Comparison of ENCODE assay signal across 21 cellular contexts in genomic region chr3:185582871-185583270, GRCh38. TPM values are rescaled to one million over a fixed set of nuclear protein-coding genes. Genes with fewer than 3 reads are reported as not detected.
DNase-seq lines count a peak whose midpoint lies in the region; ATAC-seq and TF ChIP-seq lines count a peak whose summit lies in the region.
"Had no signal": no experiment of that assay in that cellular context is flagged by ENCODE, and none has a peak within 500 bp of the region (broad histone marks: within the 10 kb centered on the region; RNA-seq: fewer than 3 reads in every experiment).

No MANE protein-coding gene starts in this region.

- no peak overlapping the region for H3K4me3 Mint-ChIP-seq in T-helper 1 cell treated with Interleukin-12 subunit alpha and Interleukin-12 subunit beta and Interleukin-4 antibody, amounts not matched to agents 30 μg/mL and 1 μg/mL, for 36 hours
- H3K4me3 Mint-ChIP-seq in central memory CD8-positive, alpha-beta T cell = peak overlapping the region; percentile 29
- no peak overlapping the region for H3K4me3 Mint-ChIP-seq in type B pancreatic cell
- H3K4me3 Mint-ChIP-seq: activated CD4-positive, alpha-beta T cell treated with anti-CD3 and anti-CD28 coated beads, Interleukin-2, amount 10 ng/mL, durations not matched to agents 24 days and 14 days; stimulated activated naive B cell treated with anti-CD40 and anti-IgM and Interleukin-4, amounts not matched to agents 10 μg/mL and 1 μg/mL and 100 μg/mL, for 72 hours had no signal

- no peak for DNase-seq in T-helper 1 cell
- peak in 1 of 2 donors; percentile 42 for DNase-seq in central memory CD8-positive, alpha-beta T cell (ENCODE audit: low spot score in 2 of 2)
- no peak for DNase-seq in type B pancreatic cell (ENCODE audit: extremely low spot score, unreplicated experiment)
- no peak for DNase-seq in NCI-H2107 treated with DMSO at 0.1 percent for 48 hours (lab: John Stamatoyannopoulos, UW; ENCODE audit: unreplicated experiment)
- no peak for DNase-seq in medulla oblongata (ENCODE audit: extremely low spot score)
- no peak for DNase-seq in NCI-H82 treated with DMSO at 0.1 percent for 48 hours (lab: John Stamatoyannopoulos, UW; ENCODE audit: unreplicated experiment)
- DNase-seq: ACHN; activated CD4-positive, alpha-beta T cell treated with anti-CD3 and anti-CD28 coated beads, Interleukin-2, amount 10 ng/mL, durations not matched to agents 24 days and 14 days; activated naive CD4-positive, alpha-beta T cell treated with anti-CD3 and anti-CD28 coated beads, Interleukin-2, amount 50 U/mL, for 16 hours; COR-L47; dermis blood vessel endothelial cell; HCEC 1CT; NCI-H2171 treated with DMSO at 0.1 percent for 48 hours; posterior cingulate gyrus; stimulated activated naive B cell treated with anti-CD40 and anti-IgM and Interleukin-4, amounts not matched to agents 10 μg/mL and 1 μg/mL and 100 μg/mL, for 72 hours; upper lobe of left lung had no signal

- no peaks in the 10 kb centered on the region for H3K27me3 Mint-ChIP-seq in T-helper 1 cell treated with Interleukin-12 subunit alpha and Interleukin-12 subunit beta and Interleukin-4 antibody, amounts not matched to agents 30 μg/mL and 1 μg/mL, for 36 hours (ENCODE audit: low read depth)
- H3K27me3 Mint-ChIP-seq in central memory CD8-positive, alpha-beta T cell = no peaks in the 10 kb centered on the region
- H3K27me3 Mint-ChIP-seq in type B pancreatic cell = peaks cover 21% of the 10 kb centered on the region
- H3K27me3 Mint-ChIP-seq: stimulated activated naive B cell treated with anti-CD40 and anti-IgM and Interleukin-4, amounts not matched to agents 10 μg/mL and 1 μg/mL and 100 μg/mL, for 72 hours had no signal

- peak overlapping the region; percentile 26 for H3K27ac Mint-ChIP-seq in T-helper 1 cell treated with Interleukin-12 subunit alpha and Interleukin-12 subunit beta and Interleukin-4 antibody, amounts not matched to agents 30 μg/mL and 1 μg/mL, for 36 hours
- peak overlapping the region; percentile 41 for H3K27ac Mint-ChIP-seq in central memory CD8-positive, alpha-beta T cell (ENCODE audit: low read depth)
- H3K27ac Mint-ChIP-seq in type B pancreatic cell = peak overlapping the region; percentile 59
- H3K27ac Mint-ChIP-seq: activated CD4-positive, alpha-beta T cell treated with anti-CD3 and anti-CD28 coated beads, Interleukin-2, amount 10 ng/mL, durations not matched to agents 24 days and 14 days; stimulated activated naive B cell treated with anti-CD40 and anti-IgM and Interleukin-4, amounts not matched to agents 10 μg/mL and 1 μg/mL and 100 μg/mL, for 72 hours had no signal

- H3K4me1 Mint-ChIP-seq in T-helper 1 cell treated with Interleukin-12 subunit alpha and Interleukin-12 subunit beta and Interleukin-4 antibody, amounts not matched to agents 30 μg/mL and 1 μg/mL, for 36 hours (ENCODE audit: low read depth) = peaks cover 13% of the 10 kb centered on the region
- H3K4me1 Mint-ChIP-seq in central memory CD8-positive, alpha-beta T cell = peaks cover 34% of the 10 kb centered on the region
- peaks cover 13% of the 10 kb centered on the region for H3K4me1 Mint-ChIP-seq in type B pancreatic cell (ENCODE audit: unreplicated experiment)

- H3K9me3 Mint-ChIP-seq in T-helper 1 cell treated with Interleukin-12 subunit alpha and Interleukin-12 subunit beta and Interleukin-4 antibody, amounts not matched to agents 30 μg/mL and 1 μg/mL, for 36 hours = no peaks in the 10 kb centered on the region
- H3K9me3 Mint-ChIP-seq in central memory CD8-positive, alpha-beta T cell = no peaks in the 10 kb centered on the region
- H3K9me3 Mint-ChIP-seq in type B pancreatic cell = no peaks in the 10 kb centered on the region
- H3K9me3 Mint-ChIP-seq: activated CD4-positive, alpha-beta T cell treated with anti-CD3 and anti-CD28 coated beads, Interleukin-2, amount 10 ng/mL, durations not matched to agents 24 days and 14 days; stimulated activated naive B cell treated with anti-CD40 and anti-IgM and Interleukin-4, amounts not matched to agents 10 μg/mL and 1 μg/mL and 100 μg/mL, for 72 hours had no signal

- H3K36me3 Mint-ChIP-seq in T-helper 1 cell treated with Interleukin-12 subunit alpha and Interleukin-12 subunit beta and Interleukin-4 antibody, amounts not matched to agents 30 μg/mL and 1 μg/mL, for 36 hours (ENCODE audit: low read depth) = peaks cover 4% of the 10 kb centered on the region
- peaks cover 20% of the 10 kb centered on the region for H3K36me3 Mint-ChIP-seq in central memory CD8-positive, alpha-beta T cell (ENCODE audit: insufficient read depth)
- no peaks in the 10 kb centered on the region for H3K36me3 Mint-ChIP-seq in type B pancreatic cell

- no peak for TF ChIP-seq CTCF in type B pancreatic cell (conservative IDR thresholded peaks at IDR 0.05)

- peak; percentile 24 for ATAC-seq in HG03378 (IDR thresholded peaks at IDR 0.05; ENCODE audit: unreplicated experiment)
- ATAC-seq in central memory CD8-positive, alpha-beta T cell (replicated peaks; ENCODE audit: extremely low read depth, poor library complexity, severe bottlenecking) = peak; percentile 19
- ATAC-seq: left lobe of liver; stimulated activated naive B cell treated with anti-CD40 and anti-IgM and Interleukin-4, amounts not matched to agents 10 μg/mL and 1 μg/mL and 100 μg/mL, for 72 hours had no signal

RNA-seq across cellular contexts. Expression of gene SENP2, which starts 3.2 kb away (rescaled TPM):
- 46.4 and 47.5 TPM in 2 replicates for total RNA-seq in type B pancreatic cell (ENCODE audit: low replicate concordance)

RNA-seq across cellular contexts. Expression of gene LIPH, which starts 30.5 kb away (rescaled TPM):
- 5.3 and 8.4 TPM in 2 replicates for total RNA-seq in type B pancreatic cell (ENCODE audit: low replicate concordance)
- total RNA-seq: activated CD4-positive, alpha-beta T cell treated with anti-CD3 and anti-CD28 coated beads, Interleukin-2, amount 10 ng/mL, durations not matched to agents 24 days and 14 days; dermis blood vessel endothelial cell; OCI-LY7; SK-MEL-5 had no signal
